In genomic region chr17:13024526-13025263, GRCh38 we compare ENCODE assay signal across 1 cellular context.
A peak's percentile ranks its signal among the peaks of the same experiment; 100 is the strongest.
TF ChIP-seq lines count a peak whose summit lies in the region.

No MANE protein-coding gene starts in this region.

TF ChIP-seq in HepG2, 621 proteins besides CTCF, POLR2A, EP300 and RAD21 (continued from another document):
- TF ChIP-seq SP5 (CRISPR knock-in tag; IDR thresholded peaks at IDR 0.05; ENCODE audit: borderline replicate concordance, low read depth) (0 out of 2 replicates have a peak, but pooled peaks have one; percentile 48), TCF12 (IDR thresholded peaks at IDR 0.05) (no peak), TCF12 (CRISPR knock-in tag; IDR thresholded peaks at IDR 0.05) (no peak), ISX (CRISPR knock-in tag; conservative IDR thresholded peaks at IDR 0.05) (no peak), HINFP (CRISPR knock-in tag; IDR thresholded peaks at IDR 0.05; ENCODE audit: low read depth) (no peak), ZNF414 (CRISPR knock-in tag; IDR thresholded peaks at IDR 0.05) (no peak), PRPF4 (IDR thresholded peaks at IDR 0.05; ENCODE audit: low read depth, low read length, poor library complexity, severe bottlenecking) (no peak), ATM (IDR thresholded peaks at IDR 0.05; ENCODE audit: borderline replicate concordance) (no peak), ZNF350 (CRISPR knock-in tag; IDR thresholded peaks at IDR 0.05; ENCODE audit: borderline replicate concordance, low read depth) (no peak), EZH2 (conservative IDR thresholded peaks at IDR 0.05; ENCODE audit: low read depth, low read length) (no peak), ZBTB33 (CRISPR knock-in tag; IDR thresholded peaks at IDR 0.05) (peak; percentile 31; the same call in 1 of the 2 replicates), ZBTB42 (CRISPR knock-in tag; IDR thresholded peaks at IDR 0.05) (no peak), NFKBIZ (CRISPR knock-in tag; IDR thresholded peaks at IDR 0.05) (no peak), ZBTB21 (CRISPR knock-in tag; IDR thresholded peaks at IDR 0.05) (no peak), ZFYVE20 (CRISPR knock-in tag; IDR thresholded peaks at IDR 0.05; ENCODE audit: borderline replicate concordance, low read depth) (no peak), KLF13 (CRISPR knock-in tag; IDR thresholded peaks at IDR 0.05) (no peak), ZXDC (CRISPR knock-in tag; IDR thresholded peaks at IDR 0.05) (no peak), HDAC1 (CRISPR knock-in tag; IDR thresholded peaks at IDR 0.05) (0 out of 2 replicates have a peak, but pooled peaks have one; percentile 30), KLF12 (CRISPR knock-in tag; IDR thresholded peaks at IDR 0.05; ENCODE audit: borderline replicate concordance) (no peak), STAT6 (CRISPR knock-in tag; IDR thresholded peaks at IDR 0.05; ENCODE audit: borderline replicate concordance) (no peak), MATR3 (CRISPR knock-in tag; IDR thresholded peaks at IDR 0.05) (no peak), KAT7 (CRISPR knock-in tag; IDR thresholded peaks at IDR 0.05; ENCODE audit: borderline replicate concordance) (no peak), PPARG (CRISPR knock-in tag; conservative IDR thresholded peaks at IDR 0.05) (0 out of 2 replicates have a peak, but pooled peaks have one; percentile 11), ZNF530 (CRISPR knock-in tag; IDR thresholded peaks at IDR 0.05; ENCODE audit: low read depth) (no peak), ZIK1 (CRISPR knock-in tag; IDR thresholded peaks at IDR 0.05; ENCODE audit: borderline replicate concordance, low read depth) (no peak), ZNF354B (CRISPR knock-in tag; IDR thresholded peaks at IDR 0.05) (no peak), CBX2 (IDR thresholded peaks at IDR 0.05; ENCODE audit: low read depth, low read length) (no peak), CBX2 (CRISPR knock-in tag; IDR thresholded peaks at IDR 0.05; ENCODE audit: low read depth) (no peak), ZEB1 (IDR thresholded peaks at IDR 0.05; ENCODE audit: insufficient replicate concordance, low read depth) (no peak), NONO (IDR thresholded peaks at IDR 0.05) (0 out of 2 replicates have a peak, but pooled peaks have one; percentile 42), NONO (CRISPR knock-in tag; conservative IDR thresholded peaks at IDR 0.05) (no peak), ZNF614 (CRISPR knock-in tag; IDR thresholded peaks at IDR 0.05; ENCODE audit: borderline replicate concordance) (no peak), HNRNPUL1 (IDR thresholded peaks at IDR 0.05; ENCODE audit: low read depth, low read length) (no peak), XRCC5 (optimal IDR thresholded peaks at IDR 0.05; ENCODE audit: low read length) (peak; percentile 91), KDM2A (CRISPR knock-in tag; IDR thresholded peaks at IDR 0.05; ENCODE audit: borderline replicate concordance, low read depth) (0 out of 2 replicates have a peak, but pooled peaks have one; percentile 19), THAP8 (CRISPR knock-in tag; IDR thresholded peaks at IDR 0.05; ENCODE audit: borderline replicate concordance) (no peak), NFKB2 (CRISPR knock-in tag; IDR thresholded peaks at IDR 0.05; ENCODE audit: borderline replicate concordance) (no peak), KAT8 (CRISPR knock-in tag; IDR thresholded peaks at IDR 0.05) (0 out of 2 replicates have a peak, but pooled peaks have one; percentile 25), POGZ (CRISPR knock-in tag; IDR thresholded peaks at IDR 0.05) (peak; percentile 13; the same call in 1 of the 2 replicates), ZZZ3 (CRISPR knock-in tag; IDR thresholded peaks at IDR 0.05; ENCODE audit: borderline replicate concordance) (no peak), NFIB (CRISPR knock-in tag; IDR thresholded peaks at IDR 0.05; ENCODE audit: borderline replicate concordance) (no peak), FIP1L1 (IDR thresholded peaks at IDR 0.05; ENCODE audit: borderline replicate concordance, insufficient read depth, low read depth, low read length) (no peak), SIN3B (IDR thresholded peaks at IDR 0.05; ENCODE audit: low read length) (no peak), ZNF574 (CRISPR knock-in tag; IDR thresholded peaks at IDR 0.05) (peak; percentile 61), ZNF18 (CRISPR knock-in tag; IDR thresholded peaks at IDR 0.05; ENCODE audit: insufficient replicate concordance) (no peak)
